1 cellular context compared by ENCODE assay signal in the genomic region with DNA sequence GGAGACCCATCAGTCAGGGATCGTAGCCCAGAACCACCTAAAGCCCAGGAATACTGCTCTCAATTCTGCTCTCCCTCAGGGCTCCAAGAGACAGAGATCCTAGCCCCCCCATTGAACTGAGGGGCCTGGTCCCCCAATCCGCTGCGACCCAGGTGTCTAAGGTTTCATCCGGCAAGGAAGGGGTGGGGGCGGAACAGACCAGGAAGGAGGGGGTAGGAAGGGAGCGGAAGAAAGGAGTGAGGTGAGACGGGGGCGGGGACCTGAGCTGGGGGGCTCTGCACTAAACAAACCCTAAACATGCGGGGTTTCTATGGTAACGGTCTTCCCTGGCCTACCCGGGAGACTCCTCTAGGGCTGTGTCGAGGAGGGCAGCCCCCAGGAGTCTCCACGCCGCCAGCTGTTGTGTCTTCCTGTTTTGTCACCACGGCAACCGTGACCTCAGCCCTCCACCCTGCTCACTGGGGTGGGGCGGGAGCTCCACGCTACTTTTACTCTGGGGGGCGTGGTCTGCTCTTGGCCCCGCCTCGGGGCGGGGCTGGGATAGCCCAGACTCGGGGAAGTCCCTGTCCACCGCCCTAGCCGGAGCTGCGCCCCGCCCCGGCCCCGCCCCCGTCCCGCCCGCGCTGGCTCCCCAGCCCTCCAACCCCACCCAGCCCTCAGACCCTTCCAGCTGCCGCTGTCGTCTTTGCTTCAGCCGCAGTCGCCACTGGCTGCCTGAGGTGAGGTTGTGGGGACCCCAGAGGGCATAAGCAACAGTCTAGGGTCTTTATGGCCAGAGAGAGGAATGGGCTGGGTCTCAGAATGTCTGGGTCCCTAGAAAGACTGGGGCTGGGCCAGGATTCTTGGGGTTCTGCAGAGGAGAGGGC.
A peak's percentile ranks its signal among the peaks of the same experiment; 100 is the strongest.
TF ChIP-seq lines count a peak whose summit lies in the region.

A gene with protein sequence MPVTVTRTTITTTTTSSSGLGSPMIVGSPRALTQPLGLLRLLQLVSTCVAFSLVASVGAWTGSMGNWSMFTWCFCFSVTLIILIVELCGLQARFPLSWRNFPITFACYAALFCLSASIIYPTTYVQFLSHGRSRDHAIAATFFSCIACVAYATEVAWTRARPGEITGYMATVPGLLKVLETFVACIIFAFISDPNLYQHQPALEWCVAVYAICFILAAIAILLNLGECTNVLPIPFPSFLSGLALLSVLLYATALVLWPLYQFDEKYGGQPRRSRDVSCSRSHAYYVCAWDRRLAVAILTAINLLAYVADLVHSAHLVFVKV (plus strand): TSS at position 659 of the 866 bp plus-strand sequence. CDS start 5,647 bp downstream, outside the sequence.

TF ChIP-seq in HepG2, 621 proteins besides CTCF, POLR2A, EP300 and RAD21 (continued from another document and continues in another):
- TF ChIP-seq, protein P1, sequence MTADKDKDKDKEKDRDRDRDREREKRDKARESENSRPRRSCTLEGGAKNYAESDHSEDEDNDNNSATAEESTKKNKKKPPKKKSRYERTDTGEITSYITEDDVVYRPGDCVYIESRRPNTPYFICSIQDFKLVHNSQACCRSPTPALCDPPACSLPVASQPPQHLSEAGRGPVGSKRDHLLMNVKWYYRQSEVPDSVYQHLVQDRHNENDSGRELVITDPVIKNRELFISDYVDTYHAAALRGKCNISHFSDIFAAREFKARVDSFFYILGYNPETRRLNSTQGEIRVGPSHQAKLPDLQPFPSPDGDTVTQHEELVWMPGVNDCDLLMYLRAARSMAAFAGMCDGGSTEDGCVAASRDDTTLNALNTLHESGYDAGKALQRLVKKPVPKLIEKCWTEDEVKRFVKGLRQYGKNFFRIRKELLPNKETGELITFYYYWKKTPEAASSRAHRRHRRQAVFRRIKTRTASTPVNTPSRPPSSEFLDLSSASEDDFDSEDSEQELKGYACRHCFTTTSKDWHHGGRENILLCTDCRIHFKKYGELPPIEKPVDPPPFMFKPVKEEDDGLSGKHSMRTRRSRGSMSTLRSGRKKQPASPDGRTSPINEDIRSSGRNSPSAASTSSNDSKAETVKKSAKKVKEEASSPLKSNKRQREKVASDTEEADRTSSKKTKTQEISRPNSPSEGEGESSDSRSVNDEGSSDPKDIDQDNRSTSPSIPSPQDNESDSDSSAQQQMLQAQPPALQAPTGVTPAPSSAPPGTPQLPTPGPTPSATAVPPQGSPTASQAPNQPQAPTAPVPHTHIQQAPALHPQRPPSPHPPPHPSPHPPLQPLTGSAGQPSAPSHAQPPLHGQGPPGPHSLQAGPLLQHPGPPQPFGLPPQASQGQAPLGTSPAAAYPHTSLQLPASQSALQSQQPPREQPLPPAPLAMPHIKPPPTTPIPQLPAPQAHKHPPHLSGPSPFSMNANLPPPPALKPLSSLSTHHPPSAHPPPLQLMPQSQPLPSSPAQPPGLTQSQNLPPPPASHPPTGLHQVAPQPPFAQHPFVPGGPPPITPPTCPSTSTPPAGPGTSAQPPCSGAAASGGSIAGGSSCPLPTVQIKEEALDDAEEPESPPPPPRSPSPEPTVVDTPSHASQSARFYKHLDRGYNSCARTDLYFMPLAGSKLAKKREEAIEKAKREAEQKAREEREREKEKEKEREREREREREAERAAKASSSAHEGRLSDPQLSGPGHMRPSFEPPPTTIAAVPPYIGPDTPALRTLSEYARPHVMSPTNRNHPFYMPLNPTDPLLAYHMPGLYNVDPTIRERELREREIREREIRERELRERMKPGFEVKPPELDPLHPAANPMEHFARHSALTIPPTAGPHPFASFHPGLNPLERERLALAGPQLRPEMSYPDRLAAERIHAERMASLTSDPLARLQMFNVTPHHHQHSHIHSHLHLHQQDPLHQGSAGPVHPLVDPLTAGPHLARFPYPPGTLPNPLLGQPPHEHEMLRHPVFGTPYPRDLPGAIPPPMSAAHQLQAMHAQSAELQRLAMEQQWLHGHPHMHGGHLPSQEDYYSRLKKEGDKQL (CRISPR knock-in tag; IDR thresholded peaks at IDR 0.05; ENCODE audit: low read depth) = no peak
- TF ChIP-seq ZFP62 (CRISPR knock-in tag; IDR thresholded peaks at IDR 0.05) = no peak
- no peak for TF ChIP-seq ZNF619 (CRISPR knock-in tag; IDR thresholded peaks at IDR 0.05)
- peak; percentile 70 for TF ChIP-seq CREB1 (IDR thresholded peaks at IDR 0.05)
- no peak for TF ChIP-seq CREB1 (CRISPR knock-in tag; IDR thresholded peaks at IDR 0.05)
- TF ChIP-seq, protein P2, sequence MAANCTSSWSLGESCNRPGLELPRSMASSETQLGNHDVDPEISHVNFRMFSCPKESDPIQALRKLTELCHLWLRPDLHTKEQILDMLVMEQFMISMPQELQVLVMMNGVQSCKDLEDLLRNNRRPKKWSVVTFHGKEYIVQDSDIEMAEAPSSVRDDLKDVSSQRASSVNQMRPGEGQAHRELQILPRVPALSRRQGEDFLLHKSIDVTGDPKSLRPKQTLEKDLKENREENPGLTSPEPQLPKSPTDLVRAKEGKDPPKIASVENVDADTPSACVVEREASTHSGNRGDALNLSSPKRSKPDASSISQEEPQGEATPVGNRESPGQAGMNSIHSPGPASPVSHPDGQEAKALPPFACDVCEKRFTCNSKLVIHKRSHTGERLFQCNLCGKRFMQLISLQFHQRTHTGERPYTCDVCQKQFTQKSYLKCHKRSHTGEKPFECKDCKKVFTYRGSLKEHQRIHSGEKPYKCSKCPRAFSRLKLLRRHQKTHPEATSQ (CRISPR knock-in tag; IDR thresholded peaks at IDR 0.05; ENCODE audit: borderline replicate concordance) = no peak
- TF ChIP-seq SYNCRIP (IDR thresholded peaks at IDR 0.05; ENCODE audit: insufficient read depth, low read depth, low read length) = no peak
- TF ChIP-seq THAP11 (CRISPR knock-in tag; IDR thresholded peaks at IDR 0.05) = peak; percentile 67
- no peak for TF ChIP-seq SMYD3 (CRISPR knock-in tag; IDR thresholded peaks at IDR 0.05)
- TF ChIP-seq ZNF543 (CRISPR knock-in tag; IDR thresholded peaks at IDR 0.05) = no peak; the same call in 1 of the 2 replicates
- TF ChIP-seq PPARG (CRISPR knock-in tag; conservative IDR thresholded peaks at IDR 0.05) = 0 out of 2 replicates have a peak, but pooled peaks have one; percentile 16
- no peak for TF ChIP-seq ZNF557 (CRISPR knock-in tag; IDR thresholded peaks at IDR 0.05)
- TF ChIP-seq MEF2D (CRISPR knock-in tag; IDR thresholded peaks at IDR 0.05) = peak; percentile 77
- TF ChIP-seq, protein P3, sequence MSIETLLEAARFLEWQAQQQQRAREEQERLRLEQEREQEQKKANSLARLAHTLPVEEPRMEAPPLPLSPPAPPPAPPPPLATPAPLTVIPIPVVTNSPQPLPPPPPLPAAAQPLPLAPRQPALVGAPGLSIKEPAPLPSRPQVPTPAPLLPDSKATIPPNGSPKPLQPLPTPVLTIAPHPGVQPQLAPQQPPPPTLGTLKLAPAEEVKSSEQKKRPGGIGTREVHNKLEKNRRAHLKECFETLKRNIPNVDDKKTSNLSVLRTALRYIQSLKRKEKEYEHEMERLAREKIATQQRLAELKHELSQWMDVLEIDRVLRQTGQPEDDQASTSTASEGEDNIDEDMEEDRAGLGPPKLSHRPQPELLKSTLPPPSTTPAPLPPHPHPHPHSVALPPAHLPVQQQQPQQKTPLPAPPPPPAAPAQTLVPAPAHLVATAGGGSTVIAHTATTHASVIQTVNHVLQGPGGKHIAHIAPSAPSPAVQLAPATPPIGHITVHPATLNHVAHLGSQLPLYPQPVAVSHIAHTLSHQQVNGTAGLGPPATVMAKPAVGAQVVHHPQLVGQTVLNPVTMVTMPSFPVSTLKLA (IDR thresholded peaks at IDR 0.05) = peak; percentile 69
- TF ChIP-seq MXI1 (IDR thresholded peaks at IDR 0.05; ENCODE audit: borderline replicate concordance, low read depth, low read length) = peak; percentile 96
- TF ChIP-seq, protein P4, sequence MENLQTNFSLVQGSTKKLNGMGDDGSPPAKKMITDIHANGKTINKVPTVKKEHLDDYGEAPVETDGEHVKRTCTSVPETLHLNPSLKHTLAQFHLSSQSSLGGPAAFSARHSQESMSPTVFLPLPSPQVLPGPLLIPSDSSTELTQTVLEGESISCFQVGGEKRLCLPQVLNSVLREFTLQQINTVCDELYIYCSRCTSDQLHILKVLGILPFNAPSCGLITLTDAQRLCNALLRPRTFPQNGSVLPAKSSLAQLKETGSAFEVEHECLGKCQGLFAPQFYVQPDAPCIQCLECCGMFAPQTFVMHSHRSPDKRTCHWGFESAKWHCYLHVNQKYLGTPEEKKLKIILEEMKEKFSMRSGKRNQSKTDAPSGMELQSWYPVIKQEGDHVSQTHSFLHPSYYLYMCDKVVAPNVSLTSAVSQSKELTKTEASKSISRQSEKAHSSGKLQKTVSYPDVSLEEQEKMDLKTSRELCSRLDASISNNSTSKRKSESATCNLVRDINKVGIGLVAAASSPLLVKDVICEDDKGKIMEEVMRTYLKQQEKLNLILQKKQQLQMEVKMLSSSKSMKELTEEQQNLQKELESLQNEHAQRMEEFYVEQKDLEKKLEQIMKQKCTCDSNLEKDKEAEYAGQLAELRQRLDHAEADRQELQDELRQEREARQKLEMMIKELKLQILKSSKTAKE (CRISPR knock-in tag; IDR thresholded peaks at IDR 0.05; ENCODE audit: borderline replicate concordance) = peak; percentile 62
- TF ChIP-seq, protein P5, sequence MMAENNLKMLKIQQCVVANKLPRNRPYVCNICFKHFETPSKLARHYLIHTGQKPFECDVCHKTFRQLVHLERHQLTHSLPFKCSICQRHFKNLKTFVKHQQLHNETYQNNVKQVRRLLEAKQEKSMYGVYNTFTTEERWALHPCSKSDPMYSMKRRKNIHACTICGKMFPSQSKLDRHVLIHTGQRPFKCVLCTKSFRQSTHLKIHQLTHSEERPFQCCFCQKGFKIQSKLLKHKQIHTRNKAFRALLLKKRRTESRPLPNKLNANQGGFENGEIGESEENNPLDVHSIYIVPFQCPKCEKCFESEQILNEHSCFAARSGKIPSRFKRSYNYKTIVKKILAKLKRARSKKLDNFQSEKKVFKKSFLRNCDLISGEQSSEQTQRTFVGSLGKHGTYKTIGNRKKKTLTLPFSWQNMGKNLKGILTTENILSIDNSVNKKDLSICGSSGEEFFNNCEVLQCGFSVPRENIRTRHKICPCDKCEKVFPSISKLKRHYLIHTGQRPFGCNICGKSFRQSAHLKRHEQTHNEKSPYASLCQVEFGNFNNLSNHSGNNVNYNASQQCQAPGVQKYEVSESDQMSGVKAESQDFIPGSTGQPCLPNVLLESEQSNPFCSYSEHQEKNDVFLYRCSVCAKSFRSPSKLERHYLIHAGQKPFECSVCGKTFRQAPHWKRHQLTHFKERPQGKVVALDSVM (CRISPR knock-in tag; IDR thresholded peaks at IDR 0.05) = no peak; the same call in 1 of the 2 replicates
- TF ChIP-seq MED1 (CRISPR knock-in tag; IDR thresholded peaks at IDR 0.05) = peak; percentile 86
- peak; percentile 62; the same call in 1 of the 2 replicates for TF ChIP-seq YEATS2 (CRISPR knock-in tag; IDR thresholded peaks at IDR 0.05; ENCODE audit: borderline replicate concordance)
- TF ChIP-seq, protein P6, sequence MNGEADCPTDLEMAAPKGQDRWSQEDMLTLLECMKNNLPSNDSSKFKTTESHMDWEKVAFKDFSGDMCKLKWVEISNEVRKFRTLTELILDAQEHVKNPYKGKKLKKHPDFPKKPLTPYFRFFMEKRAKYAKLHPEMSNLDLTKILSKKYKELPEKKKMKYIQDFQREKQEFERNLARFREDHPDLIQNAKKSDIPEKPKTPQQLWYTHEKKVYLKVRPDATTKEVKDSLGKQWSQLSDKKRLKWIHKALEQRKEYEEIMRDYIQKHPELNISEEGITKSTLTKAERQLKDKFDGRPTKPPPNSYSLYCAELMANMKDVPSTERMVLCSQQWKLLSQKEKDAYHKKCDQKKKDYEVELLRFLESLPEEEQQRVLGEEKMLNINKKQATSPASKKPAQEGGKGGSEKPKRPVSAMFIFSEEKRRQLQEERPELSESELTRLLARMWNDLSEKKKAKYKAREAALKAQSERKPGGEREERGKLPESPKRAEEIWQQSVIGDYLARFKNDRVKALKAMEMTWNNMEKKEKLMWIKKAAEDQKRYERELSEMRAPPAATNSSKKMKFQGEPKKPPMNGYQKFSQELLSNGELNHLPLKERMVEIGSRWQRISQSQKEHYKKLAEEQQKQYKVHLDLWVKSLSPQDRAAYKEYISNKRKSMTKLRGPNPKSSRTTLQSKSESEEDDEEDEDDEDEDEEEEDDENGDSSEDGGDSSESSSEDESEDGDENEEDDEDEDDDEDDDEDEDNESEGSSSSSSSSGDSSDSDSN (CRISPR knock-in tag; IDR thresholded peaks at IDR 0.05) = peak; percentile 13
- TF ChIP-seq, protein P7, sequence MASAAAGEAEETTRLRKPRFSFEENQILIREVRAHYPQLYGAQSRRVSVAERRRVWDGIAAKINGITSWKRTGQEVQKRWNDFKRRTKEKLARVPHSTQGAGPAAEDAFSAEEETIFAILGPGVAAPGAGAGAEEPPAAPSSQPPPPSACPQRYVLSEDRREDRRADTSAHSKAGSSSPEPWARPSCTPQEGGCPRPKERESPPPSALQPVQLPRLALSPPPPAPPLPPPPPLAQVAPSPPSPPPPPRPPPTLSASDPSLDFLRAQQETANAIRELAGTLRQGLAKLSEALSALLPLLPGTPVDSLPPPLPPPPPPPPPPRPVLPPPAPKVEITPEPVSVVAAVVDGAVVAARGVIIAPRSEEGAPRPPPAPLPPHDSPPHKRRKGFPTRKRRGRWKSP (CRISPR knock-in tag; IDR thresholded peaks at IDR 0.05) = no peak
- TF ChIP-seq, protein P8, sequence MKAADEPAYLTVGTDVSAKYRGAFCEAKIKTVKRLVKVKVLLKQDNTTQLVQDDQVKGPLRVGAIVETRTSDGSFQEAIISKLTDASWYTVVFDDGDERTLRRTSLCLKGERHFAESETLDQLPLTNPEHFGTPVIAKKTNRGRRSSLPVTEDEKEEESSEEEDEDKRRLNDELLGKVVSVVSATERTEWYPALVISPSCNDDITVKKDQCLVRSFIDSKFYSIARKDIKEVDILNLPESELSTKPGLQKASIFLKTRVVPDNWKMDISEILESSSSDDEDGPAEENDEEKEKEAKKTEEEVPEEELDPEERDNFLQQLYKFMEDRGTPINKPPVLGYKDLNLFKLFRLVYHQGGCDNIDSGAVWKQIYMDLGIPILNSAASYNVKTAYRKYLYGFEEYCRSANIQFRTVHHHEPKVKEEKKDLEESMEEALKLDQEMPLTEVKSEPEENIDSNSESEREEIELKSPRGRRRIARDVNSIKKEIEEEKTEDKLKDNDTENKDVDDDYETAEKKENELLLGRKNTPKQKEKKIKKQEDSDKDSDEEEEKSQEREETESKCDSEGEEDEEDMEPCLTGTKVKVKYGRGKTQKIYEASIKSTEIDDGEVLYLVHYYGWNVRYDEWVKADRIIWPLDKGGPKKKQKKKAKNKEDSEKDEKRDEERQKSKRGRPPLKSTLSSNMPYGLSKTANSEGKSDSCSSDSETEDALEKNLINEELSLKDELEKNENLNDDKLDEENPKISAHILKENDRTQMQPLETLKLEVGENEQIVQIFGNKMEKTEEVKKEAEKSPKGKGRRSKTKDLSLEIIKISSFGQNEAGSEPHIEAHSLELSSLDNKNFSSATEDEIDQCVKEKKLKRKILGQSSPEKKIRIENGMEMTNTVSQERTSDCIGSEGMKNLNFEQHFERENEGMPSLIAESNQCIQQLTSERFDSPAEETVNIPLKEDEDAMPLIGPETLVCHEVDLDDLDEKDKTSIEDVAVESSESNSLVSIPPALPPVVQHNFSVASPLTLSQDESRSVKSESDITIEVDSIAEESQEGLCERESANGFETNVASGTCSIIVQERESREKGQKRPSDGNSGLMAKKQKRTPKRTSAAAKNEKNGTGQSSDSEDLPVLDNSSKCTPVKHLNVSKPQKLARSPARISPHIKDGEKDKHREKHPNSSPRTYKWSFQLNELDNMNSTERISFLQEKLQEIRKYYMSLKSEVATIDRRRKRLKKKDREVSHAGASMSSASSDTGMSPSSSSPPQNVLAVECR (CRISPR knock-in tag; IDR thresholded peaks at IDR 0.05; ENCODE audit: borderline replicate concordance) = peak; percentile 88; the same call in 1 of the 2 replicates
- TF ChIP-seq REXO4 (CRISPR knock-in tag; IDR thresholded peaks at IDR 0.05; ENCODE audit: borderline replicate concordance) = no peak
